29 cellular contexts compared by ENCODE assay signal in the genomic region with DNA sequence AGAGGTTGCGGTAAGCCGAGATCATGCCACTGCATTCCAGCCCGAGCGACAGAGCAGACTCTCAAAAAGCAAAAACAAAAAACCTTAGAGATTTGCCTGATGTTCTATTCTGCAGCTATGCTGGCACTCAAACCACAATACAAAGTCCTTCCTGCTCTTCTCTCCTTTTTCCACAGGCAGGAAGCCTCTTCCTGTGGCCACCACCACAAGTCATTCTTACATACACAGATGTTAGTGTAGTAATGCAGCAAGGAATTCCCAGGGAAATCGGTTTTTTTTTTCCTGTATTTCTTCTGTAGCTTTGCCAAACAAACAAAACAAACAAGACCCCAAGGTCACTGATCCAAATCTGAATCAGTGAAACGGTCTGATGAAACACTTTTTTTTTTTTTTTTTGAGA.
DNase-seq lines count a peak whose midpoint lies in the region; ATAC-seq and TF ChIP-seq lines count a peak whose summit lies in the region.
"Had no signal": no experiment of that assay in that cellular context is flagged by ENCODE, and none has a peak within 500 bp of the region (broad histone marks: within the 10 kb centered on the region; RNA-seq: fewer than 3 reads in every experiment).

No MANE protein-coding gene starts in this region.

- H3K23ac ChIP-seq in IMR-90 (ENCODE audit: low read depth, low read length): no peak overlapping the region

- H3K27ac Mint-ChIP-seq in Caco-2 (ENCODE audit: unreplicated experiment) (no peak overlapping the region), nephron progenitor cell (no peak overlapping the region)
- H3K27ac Mint-ChIP-seq: activated naive CD4-positive, alpha-beta T cell treated with anti-CD3 and anti-CD28 coated beads, Interleukin-2, amount 50 U/mL, for 72 hours; effector memory CD8-positive, alpha-beta T cell; H9; neural progenitor cell; T-helper 2 cell treated with Interferon-gamma antibody and Interleukin-4, amounts not matched to agents 5 μg/mL and 100 μg/mL, for 36 hours had no signal

- H3K27me3 ChIP-seq in IMR-90 (ENCODE audit: control insufficient read depth, insufficient read depth, low read length) (no peaks in the 10 kb centered on the region), Caco-2 (replicated peaks; ENCODE audit: control insufficient read depth, insufficient read depth, low read length) (no peaks in the 10 kb centered on the region)
- H3K27me3 ChIP-seq: BE2C, heart left ventricle, neural progenitor cell, tibial nerve had no signal

- no peak overlapping the region for H3K56ac ChIP-seq in IMR-90 (ENCODE audit: extremely low read depth, insufficient read depth, low read length)

- POLR2A ChIA-PET in IMR-90 (lab: Charles Lee; ENCODE audit: unreplicated experiment): no interaction called here
- POLR2A ChIA-PET in Caco-2 (lab: Charles Lee): no interaction called here

- H2AK9ac ChIP-seq in IMR-90 (replicated peaks; ENCODE audit: low read depth, low read length, poor library complexity): no peak overlapping the region

- H3K9me1 ChIP-seq in IMR-90 (ENCODE audit: insufficient read depth, low read length): peaks cover 4% of the 10 kb centered on the region; the same call in 1 of the 2 replicates

- no peak overlapping the region for H2BK20ac ChIP-seq in IMR-90 (ENCODE audit: low read depth, low read length)

- no peak overlapping the region for H3K27ac ChIP-seq in IMR-90 (ENCODE audit: insufficient read depth, low read length)
- H3K27ac ChIP-seq: heart left ventricle, lower lobe of right lung, neural progenitor cell, tibial nerve had no signal

- in situ Hi-C loops in IMR-90 (cut with MboI; ENCODE audit: low sequenced_read_pairs) (no loop called here), astrocyte of the cerebellum (cut with HindIII; ENCODE audit: low sequenced_read_pairs) (no loop called here)

- no peaks in the 10 kb centered on the region for H3K4me1 ChIP-seq in IMR-90 (ENCODE audit: control insufficient read depth, insufficient read depth, low read length)
- H3K4me1 ChIP-seq in Caco-2: no peaks in the 10 kb centered on the region
- H3K4me1 ChIP-seq: BE2C, heart left ventricle, lower lobe of right lung, neural progenitor cell, tibial nerve had no signal

- no peak overlapping the region for H3K4me3 ChIP-seq in IMR-90 (ENCODE audit: insufficient read depth, low read depth, low read length)
- no peak overlapping the region for H3K4me3 ChIP-seq in astrocyte of the cerebellum (ENCODE audit: low read depth, low read length)
- no peak overlapping the region for H3K4me3 ChIP-seq in Caco-2 (ENCODE audit: low read depth, low read length)
- H3K4me3 ChIP-seq: heart left ventricle, lower lobe of right lung, neural progenitor cell, tibial nerve had no signal

- H3K9me3 Mint-ChIP-seq in Caco-2 (ENCODE audit: unreplicated experiment): peaks cover 20% of the 10 kb centered on the region
- peaks cover 15% of the 10 kb centered on the region for H3K9me3 Mint-ChIP-seq in nephron progenitor cell

- dilution Hi-C loops in IMR-90 (cut with HindIII; ENCODE audit: low sequenced_read_pairs, unreplicated experiment): no loop called here

- H3K9ac ChIP-seq in IMR-90 (ENCODE audit: low read depth, low read length): no peak overlapping the region
- H3K9ac ChIP-seq: neural progenitor cell had no signal

- H4K8ac ChIP-seq in IMR-90 (ENCODE audit: low read depth in 2 of 2, low read length in 2 of 2): no peak overlapping the region

- TF ChIP-seq CTCF in IMR-90 (conservative IDR thresholded peaks at IDR 0.05; ENCODE audit: low read depth, low read length) (no peak), astrocyte of the cerebellum (IDR thresholded peaks at IDR 0.05; ENCODE audit: low read depth, low read length, missing control alignments) (no peak), Caco-2 (IDR thresholded peaks at IDR 0.05; ENCODE audit: insufficient read depth in 1 of 2, low read depth in 1 of 2, low read length in 1 of 2, severe bottlenecking in 1 of 2, unreplicated experiment in 1 of 2) (no peak), nephron progenitor cell (IDR thresholded peaks at IDR 0.05) (no peak)

- H3K27me3 Mint-ChIP-seq in Caco-2 (ENCODE audit: insufficient read depth, unreplicated experiment) (no peaks in the 10 kb centered on the region), nephron progenitor cell (ENCODE audit: low read depth, poor library complexity) (peaks cover 3% of the 10 kb centered on the region)

- H3K36me3 Mint-ChIP-seq in Caco-2 (ENCODE audit: insufficient read depth, unreplicated experiment) (no peaks in the 10 kb centered on the region), nephron progenitor cell (ENCODE audit: low read depth) (no peaks in the 10 kb centered on the region)

- no peak overlapping the region for H3K4me2 ChIP-seq in IMR-90 (ENCODE audit: low read depth, low read length)
- H3K4me2 ChIP-seq: neural progenitor cell had no signal

- H3K4ac ChIP-seq in IMR-90 (ENCODE audit: low read depth, low read length): no peak overlapping the region

- WGBS in IMR-90 (ENCODE audit: extremely low coverage in 2 of 2, insufficient read length in 1 of 2), 2 experiments: 95% methylated on average over 4 of the region's 6 CpGs; no CpG with 5 or more reads in 1 of the 2 experiments

- no peak overlapping the region for H3K14ac ChIP-seq in IMR-90 (replicated peaks; ENCODE audit: low read depth, low read length)

- peak; percentile 42; the same call in 1 of the 2 replicates for ATAC-seq in IMR-90 (ENCODE audit: low read depth)
- peak; percentile 69 for ATAC-seq in left lobe of liver
- ATAC-seq: activated naive CD4-positive, alpha-beta T cell treated with anti-CD3 and anti-CD28 coated beads, Interleukin-2, amount 50 U/mL, for 72 hours; effector memory CD8-positive, alpha-beta T cell; lower lobe of right lung; sciatic nerve had no signal

- no peaks in the 10 kb centered on the region for H4K20me1 ChIP-seq in IMR-90 (ENCODE audit: insufficient read depth, low read length)

- DNase-seq in IMR-90 (peak; percentile 45), astrocyte of the cerebellum (ENCODE audit: low read depth) (peak; percentile 22), left lobe of liver (ENCODE audit: low spot score) (no peak), pulmonary artery endothelial cell (ENCODE audit: low read depth, low spot score) (peak; percentile 85), Caco-2 (no peak), nucleus accumbens (lab: John Stamatoyannopoulos, UW) (no peak), nephron progenitor cell (no peak)
- DNase-seq in stimulated activated CD8-positive, alpha-beta memory T cell treated with anti-CD3 and anti-CD28 coated beads, Interleukin-4, amount 100 ng/mL, for 48 hours: no peak
- DNase-seq: activated CD4-positive, alpha-beta T cell treated with anti-CD3 and anti-CD28 coated beads for 48 hours; activated T-cell treated with anti-CD3 and anti-CD28 coated beads for 4 hours; aorta; BE2C; caudate nucleus; cortex of kidney; effector memory CD8-positive, alpha-beta T cell; H9; heart left ventricle; Kasumi-1; lower lobe of right lung; MV-4-11; NCI-H1436 treated with DMSO at 0.1 percent for 48 hours; NCI-H2107; SHP77; stimulated activated CD4-positive, alpha-beta T cell treated with anti-CD3 and anti-CD28 coated beads, Interleukin-4, amount 100 ng/mL, for 24 hours had no signal

- no peak overlapping the region for H4K5ac ChIP-seq in IMR-90 (ENCODE audit: low read depth, low read length)

- CTCF ChIA-PET in IMR-90 (lab: Yijun Ruan, JAX) (interaction anchor here (0.7 to 0.8 kb wide), 3 partner anchors 10 to 319 kb away, joined by 3 to 4 read pairs (median 4); partner anchors contain the start of gene SLC4A8), Caco-2 (lab: Charles Lee) (no interaction called here)

- H2BK15ac ChIP-seq in IMR-90 (ENCODE audit: low read depth, low read length): no peak overlapping the region

- BruUV-seq in IMR-90 (replicated peaks; lab: Mats Ljungman, UMichigan): no TSS peak
- no TSS peak for BruUV-seq in Caco-2 (replicated peaks; lab: Mats Ljungman, UMichigan)

- TF ChIP-seq RAD21 in IMR-90 (IDR thresholded peaks at IDR 0.05; ENCODE audit: low read length): no peak

- H3K4me1 Mint-ChIP-seq in Caco-2 (ENCODE audit: low read depth, unreplicated experiment): no peaks in the 10 kb centered on the region
- H3K4me1 Mint-ChIP-seq in nephron progenitor cell: peaks cover 11% of the 10 kb centered on the region
- H3K4me1 Mint-ChIP-seq: H9 had no signal

- no peak overlapping the region for H3K18ac ChIP-seq in IMR-90 (ENCODE audit: low read depth, low read length)

- H2BK5ac ChIP-seq in IMR-90 (ENCODE audit: low read depth, low read length, poor library complexity, severe bottlenecking): no peak overlapping the region

- no peak overlapping the region for H2AFZ ChIP-seq in IMR-90 (replicated peaks; ENCODE audit: low read length, poor library complexity)
- H2AFZ ChIP-seq: neural progenitor cell had no signal

- H2BK120ac ChIP-seq in IMR-90 (ENCODE audit: low read depth, low read length): no peak overlapping the region

- H4K91ac ChIP-seq in IMR-90 (ENCODE audit: insufficient read depth, low read depth, low read length): no peak overlapping the region

- no peaks in the 10 kb centered on the region for H3K79me1 ChIP-seq in IMR-90 (ENCODE audit: low read depth in 1 of 2, low read length in 2 of 2)

- intact Hi-C loops in IMR-90 (cut with micrococcal nuclease) (no loop called here), Caco-2 (cut with micrococcal nuclease; ENCODE audit: unreplicated experiment) (no loop called here)

- H3K36me3 ChIP-seq in IMR-90 (ENCODE audit: control insufficient read depth, insufficient read depth, low read length): peaks cover 5% of the 10 kb centered on the region; the same call in 1 of the 2 replicates
- H3K36me3 ChIP-seq in Caco-2 (ENCODE audit: control insufficient read depth, insufficient read depth, low read length): no peaks in the 10 kb centered on the region; the same call in 1 of the 2 replicates
- H3K36me3 ChIP-seq: heart left ventricle, lower lobe of right lung, neural progenitor cell, tibial nerve had no signal

- no peak for TF ChIP-seq POLR2A in IMR-90 (IDR thresholded peaks at IDR 0.05; ENCODE audit: low read depth, low read length)

- H3K4me3 Mint-ChIP-seq in Caco-2 (ENCODE audit: unreplicated experiment): no peak overlapping the region
- no peak overlapping the region for H3K4me3 Mint-ChIP-seq in nephron progenitor cell
- H3K4me3 Mint-ChIP-seq: effector memory CD8-positive, alpha-beta T cell; H9; neural progenitor cell; T-helper 2 cell treated with Interferon-gamma antibody and Interleukin-4, amounts not matched to agents 5 μg/mL and 100 μg/mL, for 36 hours had no signal

- H3K9me3 ChIP-seq in IMR-90 (ENCODE audit: control insufficient read depth, insufficient read depth, low read length) (peaks cover 4% of the 10 kb centered on the region; the same call in 1 of the 2 replicates), Caco-2 (no peaks in the 10 kb centered on the region; the same call in 1 of the 2 replicates)
- H3K9me3 ChIP-seq: BE2C had no signal

- no peak overlapping the region for H2AK5ac ChIP-seq in IMR-90 (ENCODE audit: low read depth, low read length)

Comparison
In these comparisons a context has a peak if more than half of its experiments do, and no peak if none do; other contexts are left out.
1. DNase-seq: peak in IMR-90 (single experiment), astrocyte of the cerebellum (single experiment) and pulmonary artery endothelial cell (single experiment); none in left lobe of liver (single experiment), Caco-2 (0 of 2), nucleus accumbens (0 of 56), stimulated activated CD8-positive, alpha-beta memory T cell treated with anti-CD3 and anti-CD28 coated beads, Interleukin-4, amount 100 ng/mL, for 48 hours (single experiment) and nephron progenitor cell (single experiment).